In the genomic region with DNA sequence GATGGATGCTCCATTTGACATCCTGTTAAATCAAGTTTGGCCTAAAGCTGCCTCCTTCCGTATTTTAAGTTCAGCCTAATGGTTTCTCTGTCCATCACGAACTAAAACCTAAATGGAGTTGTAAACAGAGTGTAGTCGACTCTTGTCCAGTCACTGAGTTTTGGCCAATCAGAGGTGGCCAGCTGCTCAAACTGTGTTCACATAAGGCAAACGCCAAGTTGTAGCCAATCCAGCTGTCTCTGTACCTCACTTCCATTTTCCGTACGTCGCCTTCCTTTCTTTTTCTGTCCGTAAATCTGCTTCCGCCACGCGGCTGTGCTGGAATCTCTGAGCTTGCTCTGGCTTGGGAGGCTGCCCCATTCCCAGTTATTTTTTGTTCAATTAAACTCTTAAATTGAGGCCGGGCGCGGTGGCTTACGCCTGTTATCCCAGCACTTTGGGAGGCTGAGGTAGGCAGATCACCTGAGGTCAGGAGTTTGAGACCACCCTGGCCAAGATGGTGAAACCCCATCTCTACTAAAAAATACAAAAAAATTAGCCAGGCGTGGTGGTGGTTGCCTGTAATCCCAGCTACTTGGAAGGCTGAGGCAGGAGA, we compare ENCODE assay signal across 1 cellular context.
TF ChIP-seq lines count a peak whose summit lies in the region.

No MANE protein-coding gene starts in this region.

TF ChIP-seq in H1, 55 proteins besides CTCF, POLR2A, EP300 and RAD21:
- TF ChIP-seq TBP (IDR thresholded peaks at IDR 0.05; ENCODE audit: low read depth, low read length) (no peak), SIX5 (IDR thresholded peaks at IDR 0.05; ENCODE audit: low read depth, low read length) (no peak), EGR1 (IDR thresholded peaks at IDR 0.05; ENCODE audit: borderline replicate concordance, low read depth, low read length) (no peak), JUND (IDR thresholded peaks at IDR 0.05; ENCODE audit: low read length) (no peak), USF2 (IDR thresholded peaks at IDR 0.05; ENCODE audit: low read length) (no peak), SAP30 (IDR thresholded peaks at IDR 0.05; ENCODE audit: insufficient read depth, insufficient replicate concordance, low read length) (no peak), GTF2F1 (IDR thresholded peaks at IDR 0.05; ENCODE audit: borderline replicate concordance, low read depth, low read length) (no peak), JUN (IDR thresholded peaks at IDR 0.05; ENCODE audit: low read depth, low read length) (no peak), BCL11A (IDR thresholded peaks at IDR 0.05; ENCODE audit: low read depth in 2 of 2, low read length in 2 of 2) (no peak), CBX5 (IDR thresholded peaks at IDR 0.05; ENCODE audit: low read depth, low read length) (no peak), SRF (IDR thresholded peaks at IDR 0.05; ENCODE audit: low read depth, low read length) (no peak), SUZ12 (IDR thresholded peaks at IDR 0.05; ENCODE audit: low read length) (no peak), BACH1 (IDR thresholded peaks at IDR 0.05; ENCODE audit: low read length) (no peak), TAF1 (IDR thresholded peaks at IDR 0.05; ENCODE audit: low read depth, low read length) (no peak), CTBP2 (IDR thresholded peaks at IDR 0.05; ENCODE audit: borderline replicate concordance, insufficient read depth, insufficient read length, low read length) (no peak), RXRA (IDR thresholded peaks at IDR 0.05; ENCODE audit: insufficient read depth, low read depth, low read length) (no peak), EZH2 (IDR thresholded peaks at IDR 0.05; ENCODE audit: low read depth, low read length, severe bottlenecking) (no peak), NANOG (IDR thresholded peaks at IDR 0.05; ENCODE audit: insufficient read depth, low read depth, low read length, poor library complexity, severe bottlenecking) (no peak)
- TF ChIP-seq, protein P1, sequence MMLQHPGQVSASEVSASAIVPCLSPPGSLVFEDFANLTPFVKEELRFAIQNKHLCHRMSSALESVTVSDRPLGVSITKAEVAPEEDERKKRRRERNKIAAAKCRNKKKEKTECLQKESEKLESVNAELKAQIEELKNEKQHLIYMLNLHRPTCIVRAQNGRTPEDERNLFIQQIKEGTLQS (IDR thresholded peaks at IDR 0.05; ENCODE audit: insufficient read depth, low read depth, low read length): no peak
